In the genomic region with DNA sequence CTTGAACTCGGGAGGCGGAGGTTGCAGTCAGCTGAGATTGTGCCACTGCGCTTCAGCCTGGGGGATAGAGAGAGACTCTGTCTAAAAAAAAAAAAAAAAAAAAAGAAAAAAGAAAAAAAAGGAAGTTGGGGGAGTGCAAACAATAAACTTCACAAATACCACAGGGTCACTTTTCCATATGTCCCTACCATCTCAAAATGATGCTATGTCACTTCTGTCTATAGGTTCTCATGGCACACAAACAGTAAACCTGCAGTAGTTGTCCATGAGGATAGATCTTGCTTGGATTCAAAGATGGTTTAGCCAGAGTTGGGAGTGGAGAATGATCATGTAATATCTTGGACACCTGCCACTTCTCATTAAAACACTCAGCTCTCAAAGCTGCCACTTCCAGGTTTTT, we compare ENCODE assay signal across 8 cellular contexts. TPM values are rescaled to one million over a fixed set of nuclear protein-coding genes. Genes with fewer than 3 reads are reported as not detected.
DNase-seq lines count a peak whose midpoint lies in the region; ATAC-seq, FAIRE-seq and TF ChIP-seq lines count a peak whose summit lies in the region.

No MANE protein-coding gene starts in this region.

- peak overlapping the region; percentile 96 for H3K4me2 ChIP-seq in astrocyte (ENCODE audit: low read length)

- peaks cover 40% of the 10 kb centered on the region for H3K79me2 ChIP-seq in astrocyte (ENCODE audit: insufficient read depth, low read length)

- H3K27me3 ChIP-seq in astrocyte (ENCODE audit: insufficient read depth, low read length) (no peaks in the 10 kb centered on the region), mucosa of rectum (ENCODE audit: control insufficient read depth in 2 of 2, insufficient read depth in 2 of 2, low read length in 2 of 2) (no peaks in the 10 kb centered on the region)

- DNase-seq in AG04449 (ENCODE audit: low read depth, low spot score) (no peak), HFFc6 (no peak), astrocyte (ENCODE audit: low read depth) (no peak), NCI-H128 (lab: John Stamatoyannopoulos, UW; ENCODE audit: unreplicated experiment) (no peak), NCI-H2171 (lab: John Stamatoyannopoulos, UW) (no peak), UCSD-AML1 (lab: John Stamatoyannopoulos, UW; ENCODE audit: unreplicated experiment) (no peak)

- H3K27ac Mint-ChIP-seq in HFFc6 = peak overlapping the region; percentile 95
- no peak overlapping the region for H3K27ac Mint-ChIP-seq in astrocyte (ENCODE audit: unreplicated experiment)

- H3K9ac ChIP-seq in astrocyte (ENCODE audit: low read length) (peak overlapping the region; percentile 96), mucosa of rectum (ENCODE audit: low read depth in 1 of 2, low read length in 2 of 2) (peak overlapping the region; percentile 71 to 80)

- peaks cover 40% of the 10 kb centered on the region for H3K4me1 Mint-ChIP-seq in HFFc6 (ENCODE audit: low read depth)
- H3K4me1 Mint-ChIP-seq in astrocyte (ENCODE audit: low read depth, unreplicated experiment) = peaks cover 2% of the 10 kb centered on the region

- CTCF ChIA-PET in AG04449 (lab: Yijun Ruan, JAX) = interaction anchor here (0.8 to 2.0 kb wide), 6 partner anchors 9 to 257 kb away, joined by 3 to 9 read pairs (median 4); partner anchors contain the start of gene DPAGT1

- no peak for ATAC-seq in HG02571 (IDR thresholded peaks at IDR 0.05; ENCODE audit: unreplicated experiment)

- H3K27me3 Mint-ChIP-seq in HFFc6 (ENCODE audit: insufficient read depth) = peaks cover 1% of the 10 kb centered on the region; the same call in 1 of the 2 replicates
- no peaks in the 10 kb centered on the region for H3K27me3 Mint-ChIP-seq in astrocyte (ENCODE audit: low read depth, unreplicated experiment)

- H3K4me3 Mint-ChIP-seq in HFFc6 (peak overlapping the region; percentile 93), astrocyte (ENCODE audit: unreplicated experiment) (peak overlapping the region; percentile 92)

- H3K9me3 Mint-ChIP-seq in HFFc6 (no peaks in the 10 kb centered on the region), astrocyte (ENCODE audit: unreplicated experiment) (no peaks in the 10 kb centered on the region)

- FAIRE-seq in astrocyte (lab: Jason Lieb, UNC) = no peak

- TF ChIP-seq CTCF in AG04449 (IDR thresholded peaks at IDR 0.05; ENCODE audit: insufficient read depth, low read length, missing control alignments) (no peak), HFFc6 (IDR thresholded peaks at IDR 0.05) (no peak), astrocyte (IDR thresholded peaks at IDR 0.05; ENCODE audit: insufficient read depth, low read depth, low read length) (no peak)

- H3K9me3 ChIP-seq in astrocyte (ENCODE audit: insufficient read depth, low read depth, low read length) = no peaks in the 10 kb centered on the region
- no peaks in the 10 kb centered on the region for H3K9me3 ChIP-seq in mucosa of rectum (ENCODE audit: control insufficient read depth in 2 of 2, low read length in 2 of 2)

- H4K20me1 ChIP-seq in astrocyte (ENCODE audit: insufficient read depth, low read length) = no peaks in the 10 kb centered on the region

- peak overlapping the region; percentile 92 for H3K4me3 ChIP-seq in AG04449 (ENCODE audit: low read depth, low read length)
- peak overlapping the region; percentile 98 for H3K4me3 ChIP-seq in astrocyte (ENCODE audit: insufficient read depth, low read depth, low read length)
- H3K4me3 ChIP-seq in mucosa of rectum (ENCODE audit: low read length in 2 of 2) = peak overlapping the region; percentile 78 to 94

- no peaks in the 10 kb centered on the region for H3K4me1 ChIP-seq in astrocyte (ENCODE audit: insufficient read depth, low read length)
- H3K4me1 ChIP-seq in mucosa of rectum (ENCODE audit: control insufficient read depth in 2 of 2, insufficient read depth in 2 of 2, low read length in 2 of 2) = peaks cover 3 to 14% of the 10 kb centered on the region in 2 donors

- peaks cover 9% of the 10 kb centered on the region; the same call in 1 of the 2 replicates for H3K36me3 Mint-ChIP-seq in HFFc6 (ENCODE audit: low read depth)
- H3K36me3 Mint-ChIP-seq in astrocyte (ENCODE audit: low read depth, unreplicated experiment) = peaks cover 3% of the 10 kb centered on the region

- POLR2A ChIA-PET in AG04449 (lab: Yijun Ruan, JAX) = interaction anchor here (1.4 to 1.8 kb wide), 2 partner anchors 8 to 36 kb away, joined by 4 to 6 read pairs; partner anchors contain the start of gene DPAGT1

- H2AFZ ChIP-seq in astrocyte (ENCODE audit: low read depth, low read length) = peak overlapping the region; percentile 90

- peaks cover 9% of the 10 kb centered on the region for H3K36me3 ChIP-seq in astrocyte (ENCODE audit: insufficient read depth, low read length)
- H3K36me3 ChIP-seq in mucosa of rectum (ENCODE audit: control insufficient read depth in 2 of 2, insufficient read depth in 2 of 2, low read length in 2 of 2) = peaks cover 11 to 15% of the 10 kb centered on the region in 2 donors

- peak overlapping the region; percentile 84 for H3K27ac ChIP-seq in astrocyte (ENCODE audit: low read depth, low read length)
- peak overlapping the region; percentile 84 to 88 for H3K27ac ChIP-seq in mucosa of rectum (ENCODE audit: low read depth in 2 of 2, low read length in 2 of 2)

RNA-seq across cellular contexts. Expression of gene VPS11, which starts 1.1 kb away (rescaled TPM):
- total RNA-seq in HFFc6 (2021; fragmentation: NEBNext Ultra II Directional; extraction: Animal tissue kit (Norgen Biotek cat#: 25700)) = 10 to 100 TPM; 27.4 to 31.4 (median 27.8) TPM
- total RNA-seq in astrocyte = 22.4 and 24.0 TPM in 2 replicates

RNA-seq across cellular contexts. Expression of gene HYOU1, which starts 9.5 kb away (rescaled TPM):
- 100 to 1,000 TPM; 141 to 180 (median 163) TPM for total RNA-seq in HFFc6 (2021; fragmentation: NEBNext Ultra II Directional; extraction: Animal tissue kit (Norgen Biotek cat#: 25700))
- total RNA-seq in astrocyte = 282 and 293 TPM in 2 replicates

RNA-seq across cellular contexts. Expression of gene HMBS, which starts 18.2 kb away (rescaled TPM):
- 10 to 100 TPM; 31.1 to 45.6 (median 41.9) TPM for total RNA-seq in HFFc6 (2021; fragmentation: NEBNext Ultra II Directional; extraction: Animal tissue kit (Norgen Biotek cat#: 25700))
- 21.4 and 22.2 TPM in 2 replicates for total RNA-seq in astrocyte

RNA-seq across cellular contexts. Expression of gene DPAGT1, which starts 35.2 kb away (rescaled TPM):
- total RNA-seq in HFFc6 (2021; fragmentation: NEBNext Ultra II Directional; extraction: Animal tissue kit (Norgen Biotek cat#: 25700)) = 10 to 100 TPM; 40.5 to 52.5 (median 49.1) TPM
- 44.1 and 47.1 TPM in 2 replicates for total RNA-seq in astrocyte

RNA-seq across cellular contexts. Expression of gene SLC37A4, which starts 35.8 kb away (rescaled TPM):
- 10 to 100 TPM in 3 of 6 experiments, 1 to 10 TPM in 3; 7.1 to 12.0 (median 10.3) TPM for total RNA-seq in HFFc6 (2021; fragmentation: NEBNext Ultra II Directional; extraction: Animal tissue kit (Norgen Biotek cat#: 25700))
- 8.7 and 11.7 TPM in 2 replicates for total RNA-seq in astrocyte
